9 cellular contexts compared by ENCODE assay signal in the genomic region with DNA sequence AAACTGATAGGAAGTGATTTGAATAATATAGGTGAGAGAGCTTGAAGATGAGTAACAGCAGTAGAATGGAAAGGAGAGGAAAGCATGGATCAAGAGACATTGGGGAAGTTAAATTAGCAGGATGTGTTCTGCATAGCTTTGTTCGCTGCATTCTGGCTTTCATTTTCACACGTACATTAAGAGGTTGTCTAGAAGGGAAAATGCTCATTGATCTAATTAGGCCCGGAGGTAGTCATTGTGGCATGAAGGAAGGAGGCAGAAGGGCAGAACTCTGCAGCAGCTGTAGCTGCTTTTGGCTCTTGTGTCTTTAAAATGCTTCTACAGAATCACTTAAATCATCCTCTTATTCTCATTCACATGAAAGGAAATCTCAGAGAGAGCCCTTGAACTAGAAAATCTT. TPM values are rescaled to one million over a fixed set of nuclear protein-coding genes. Genes with fewer than 3 reads are reported as not detected.
DNase-seq lines count a peak whose midpoint lies in the region; ATAC-seq and TF ChIP-seq lines count a peak whose summit lies in the region.
"Had no signal": no experiment of that assay in that cellular context is flagged by ENCODE, and none has a peak within 500 bp of the region (broad histone marks: within the 10 kb centered on the region; RNA-seq: fewer than 3 reads in every experiment).

No MANE protein-coding gene starts in this region.

- peaks cover 6% of the 10 kb centered on the region for H3K36me3 Mint-ChIP-seq in nephron progenitor cell (ENCODE audit: low read depth)

- peaks cover 3% of the 10 kb centered on the region for H3K27me3 Mint-ChIP-seq in nephron progenitor cell (ENCODE audit: low read depth, poor library complexity)

- peak overlapping the region; percentile 10 for H3K4me3 Mint-ChIP-seq in nephron progenitor cell

- H3K36me3 ChIP-seq in SK-N-SH (replicated peaks in 1 of 2; ENCODE audit: control insufficient read depth in 1 of 2, insufficient read depth in 2 of 2, low read length in 1 of 2): no peaks in the 10 kb centered on the region

- ATAC-seq in HG02840 (IDR thresholded peaks at IDR 0.05; ENCODE audit: low FRiP score, unreplicated experiment) (peak; percentile 77), left lobe of liver (no peak)
- ATAC-seq: A549 had no signal

- peak overlapping the region; percentile 85 for H2AFZ ChIP-seq in SK-N-SH (ENCODE audit: low read depth)

- H4K20me1 ChIP-seq in SK-N-SH (ENCODE audit: insufficient read depth): no peaks in the 10 kb centered on the region

- H3K9me3 Mint-ChIP-seq in nephron progenitor cell: peaks cover 14% of the 10 kb centered on the region

- DNase-seq in NCI-H2029 treated with DMSO at 0.1 percent for 48 hours (lab: John Stamatoyannopoulos, UW) (peak; percentile 19), NCI-H2029 (lab: John Stamatoyannopoulos, UW) (no peak), SK-N-SH (no peak), nephron progenitor cell (no peak), T-helper 9 cell (no peak), left lobe of liver (ENCODE audit: low spot score) (no peak), HT-29 (ENCODE audit: low spot score) (no peak)

- H3K27me3 ChIP-seq in SK-N-SH (ENCODE audit: insufficient read depth): no peaks in the 10 kb centered on the region

- no peaks in the 10 kb centered on the region for H3F3A ChIP-seq in SK-N-SH (replicated peaks; ENCODE audit: insufficient read depth)

- 26% methylated on average over 3 of the region's 3 CpGs for WGBS in SK-N-SH (ENCODE audit: low lambda C conversion rate)

- POLR2A ChIA-PET in SK-N-SH (lab: Yijun Ruan, JAX): no interaction called here

- H3K4me1 Mint-ChIP-seq in nephron progenitor cell: peaks cover 29% of the 10 kb centered on the region

- H3K27ac ChIP-seq in SK-N-SH (ENCODE audit: low read depth in 2 of 2, low read length in 1 of 2): peak overlapping the region in 1 of 2 experiments; percentile 17; a peak in 1 of 4 replicates
- H3K27ac ChIP-seq: A549 had no signal

- no peak overlapping the region for H3K4me3 ChIP-seq in SK-N-SH (ENCODE audit: low read depth in 2 of 2, low read length in 1 of 2)
- H3K4me3 ChIP-seq: A549 had no signal

- no peak overlapping the region for H3K9ac ChIP-seq in SK-N-SH

- H3K9me2 ChIP-seq in SK-N-SH: no peaks in the 10 kb centered on the region

- no peaks in the 10 kb centered on the region for H3K79me2 ChIP-seq in SK-N-SH (ENCODE audit: insufficient read depth)

- no peak for TF ChIP-seq RAD21 in SK-N-SH (IDR thresholded peaks at IDR 0.05; ENCODE audit: low read length)

- CTCF ChIA-PET in SK-N-SH (lab: Yijun Ruan, JAX): interaction anchor here (0.7 to 2.1 kb wide), 7 partner anchors 9 to 977 kb away, joined by 3 to 13 read pairs (median 3); no protein-coding TSS in a partner anchor

- TF ChIP-seq CTCF in SK-N-SH (IDR thresholded peaks at IDR 0.05) (no peak), nephron progenitor cell (IDR thresholded peaks at IDR 0.05) (no peak)

- H3K4me2 ChIP-seq in SK-N-SH: peak overlapping the region; percentile 30; the same call in 1 of the 2 replicates
- H3K4me2 ChIP-seq: A549 had no signal

- no peaks in the 10 kb centered on the region; a peak in 1 of 4 replicates for H3K4me1 ChIP-seq in SK-N-SH (ENCODE audit: control insufficient read depth in 1 of 2, insufficient read depth in 2 of 2, low read depth in 1 of 2, low read length in 1 of 2)
- H3K4me1 ChIP-seq: A549 had no signal

- H3K27ac Mint-ChIP-seq in nephron progenitor cell: peak overlapping the region; percentile 84

- H3K9me3 ChIP-seq in SK-N-SH: no peaks in the 10 kb centered on the region

- no peak for TF ChIP-seq EP300 in SK-N-SH (IDR thresholded peaks at IDR 0.05; ENCODE audit: borderline replicate concordance in 1 of 2, low read depth in 1 of 2, low read length in 1 of 2)

TF ChIP-seq in SK-N-SH, 30 proteins besides CTCF, POLR2A, EP300 and RAD21:
- no peak for TF ChIP-seq POLR2AphosphoS5 (IDR thresholded peaks at IDR 0.05; ENCODE audit: low read depth, low read length)
- no peak for TF ChIP-seq GATA2 (CRISPR knock-in tag; IDR thresholded peaks at IDR 0.05)
- no peak for TF ChIP-seq MEF2A (IDR thresholded peaks at IDR 0.05; ENCODE audit: borderline replicate concordance, low read depth)
- TF ChIP-seq, protein P1, sequence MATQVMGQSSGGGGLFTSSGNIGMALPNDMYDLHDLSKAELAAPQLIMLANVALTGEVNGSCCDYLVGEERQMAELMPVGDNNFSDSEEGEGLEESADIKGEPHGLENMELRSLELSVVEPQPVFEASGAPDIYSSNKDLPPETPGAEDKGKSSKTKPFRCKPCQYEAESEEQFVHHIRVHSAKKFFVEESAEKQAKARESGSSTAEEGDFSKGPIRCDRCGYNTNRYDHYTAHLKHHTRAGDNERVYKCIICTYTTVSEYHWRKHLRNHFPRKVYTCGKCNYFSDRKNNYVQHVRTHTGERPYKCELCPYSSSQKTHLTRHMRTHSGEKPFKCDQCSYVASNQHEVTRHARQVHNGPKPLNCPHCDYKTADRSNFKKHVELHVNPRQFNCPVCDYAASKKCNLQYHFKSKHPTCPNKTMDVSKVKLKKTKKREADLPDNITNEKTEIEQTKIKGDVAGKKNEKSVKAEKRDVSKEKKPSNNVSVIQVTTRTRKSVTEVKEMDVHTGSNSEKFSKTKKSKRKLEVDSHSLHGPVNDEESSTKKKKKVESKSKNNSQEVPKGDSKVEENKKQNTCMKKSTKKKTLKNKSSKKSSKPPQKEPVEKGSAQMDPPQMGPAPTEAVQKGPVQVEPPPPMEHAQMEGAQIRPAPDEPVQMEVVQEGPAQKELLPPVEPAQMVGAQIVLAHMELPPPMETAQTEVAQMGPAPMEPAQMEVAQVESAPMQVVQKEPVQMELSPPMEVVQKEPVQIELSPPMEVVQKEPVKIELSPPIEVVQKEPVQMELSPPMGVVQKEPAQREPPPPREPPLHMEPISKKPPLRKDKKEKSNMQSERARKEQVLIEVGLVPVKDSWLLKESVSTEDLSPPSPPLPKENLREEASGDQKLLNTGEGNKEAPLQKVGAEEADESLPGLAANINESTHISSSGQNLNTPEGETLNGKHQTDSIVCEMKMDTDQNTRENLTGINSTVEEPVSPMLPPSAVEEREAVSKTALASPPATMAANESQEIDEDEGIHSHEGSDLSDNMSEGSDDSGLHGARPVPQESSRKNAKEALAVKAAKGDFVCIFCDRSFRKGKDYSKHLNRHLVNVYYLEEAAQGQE (IDR thresholded peaks at IDR 0.05; ENCODE audit: low read depth, low read length): no peak
- TF ChIP-seq TAF1 (IDR thresholded peaks at IDR 0.05; ENCODE audit: borderline replicate concordance, low read depth, low read length): no peak
- no peak for TF ChIP-seq RFX5 (IDR thresholded peaks at IDR 0.05; ENCODE audit: low read length)
- TF ChIP-seq RXRA (IDR thresholded peaks at IDR 0.05; ENCODE audit: borderline replicate concordance, low read depth): no peak
- no peak for TF ChIP-seq CHD2 (IDR thresholded peaks at IDR 0.05; ENCODE audit: low read length, partially characterized antibody)
- no peak for TF ChIP-seq TEAD4 (IDR thresholded peaks at IDR 0.05; ENCODE audit: borderline replicate concordance, insufficient read depth)
- TF ChIP-seq, protein P2, sequence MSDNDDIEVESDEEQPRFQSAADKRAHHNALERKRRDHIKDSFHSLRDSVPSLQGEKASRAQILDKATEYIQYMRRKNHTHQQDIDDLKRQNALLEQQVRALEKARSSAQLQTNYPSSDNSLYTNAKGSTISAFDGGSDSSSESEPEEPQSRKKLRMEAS (IDR thresholded peaks at IDR 0.05; ENCODE audit: low read depth): no peak
- no peak for TF ChIP-seq EZH2phosphoT487 (IDR thresholded peaks at IDR 0.05; ENCODE audit: borderline replicate concordance, low read depth)
- TF ChIP-seq MXI1 (IDR thresholded peaks at IDR 0.05; ENCODE audit: low read depth, low read length): no peak

RNA-seq across cellular contexts. Expression of gene KCNAB1, which starts 40.3 kb away (rescaled TPM):
- 82.1 and 108 TPM in 2 replicates for polyA plus RNA-seq in SK-N-SH (2012; rRNA removed)
- polyA plus RNA-seq in SK-N-SH (2012; cell fraction: cytosol; rRNA removed): 91.8 and 104 TPM in 2 replicates
- polyA plus RNA-seq in SK-N-SH (2012; cell fraction: nucleus; rRNA removed): 22.8 and 58.2 TPM in 2 replicates
- total RNA-seq in left lobe of liver: 0.23 TPM
- not detected in 2 replicates for total RNA-seq in HT-29 (2014; rRNA removed; shearing (Covaris generic))
- polyA plus RNA-seq: A549 had no signal
